ENCODE assay signal across 23 cellular contexts in genomic region chr15:67544475-67544874, GRCh38. TPM values are rescaled to one million over a fixed set of nuclear protein-coding genes. Genes with fewer than 3 reads are reported as not detected.
DNase-seq lines count a peak whose midpoint lies in the region; ATAC-seq and TF ChIP-seq lines count a peak whose summit lies in the region.
"Had no signal": no experiment of that assay in that cellular context is flagged by ENCODE, and none has a peak within 500 bp of the region (broad histone marks: within the 10 kb centered on the region; RNA-seq: fewer than 3 reads in every experiment).

No MANE protein-coding gene starts in this region.

- DNase-seq in activated naive CD4-positive, alpha-beta T cell (lab: John Stamatoyannopoulos, UW): no peak
- no peak for DNase-seq in effector memory CD8-positive, alpha-beta T cell
- no peak for DNase-seq in stimulated activated CD4-positive, alpha-beta T cell treated with anti-CD3 and anti-CD28 coated beads, Interleukin-2, amount 100 ng/mL, for 24 hours
- DNase-seq in mucosa of gallbladder (ENCODE audit: low spot score) (no peak), left cardiac atrium (no peak)
- DNase-seq: activated CD4-positive, alpha-beta T cell treated with anti-CD3 and anti-CD28 coated beads for 36 hours; activated CD8-positive, alpha-beta memory T cell treated with anti-CD3 and anti-CD28 coated beads, Interleukin-2, amount 50 U/mL, for 48 hours; DMS79 treated with DMSO at 0.1 percent for 48 hours; GM23248; heart left ventricle; IMR-90; MM.1S; NCI-H1694 treated with DMSO at 0.1 percent for 48 hours; NCI-H748 treated with DMSO at 0.1 percent for 48 hours; OCI-M1; stimulated activated naive B cell treated with anti-CD40 and anti-IgM and Interleukin-4, amounts not matched to agents 10 μg/mL and 1 μg/mL and 100 μg/mL, for 72 hours had no signal

- CTCF ChIA-PET in HEK293 (lab: Yijun Ruan, JAX): interaction anchor here (1.0 kb wide), 1 partner anchor 43 kb away, joined by 5 read pairs; no protein-coding TSS in a partner anchor

- POLR2A ChIA-PET in HEK293 (lab: Yijun Ruan, JAX): no interaction called here

- no peak for ATAC-seq in effector memory CD8-positive, alpha-beta T cell (replicated peaks)
- ATAC-seq in stimulated activated memory B cell treated with anti-CD40 and anti-IgM and Interleukin-4, amounts not matched to agents 10 μg/mL and 1 μg/mL and 100 μg/mL, for 72 hours: no peak
- no peak for ATAC-seq in left cardiac atrium
- ATAC-seq: activated CD4-positive, alpha-beta T cell treated with anti-CD3 and anti-CD28 coated beads for 36 hours; activated naive CD4-positive, alpha-beta T cell treated with anti-CD3 and anti-CD28 coated beads, Interleukin-2, amount 50 U/mL, for 72 hours; heart left ventricle; Right ventricle myocardium inferior; stimulated activated naive B cell treated with anti-CD40 and anti-IgM and Interleukin-4, amounts not matched to agents 10 μg/mL and 1 μg/mL and 100 μg/mL, for 72 hours had no signal

- no peak for TF ChIP-seq CTCF in HEK293 (tag by site-specific recombination; IDR thresholded peaks at IDR 0.05)

- peaks cover 25% of the 10 kb centered on the region for H3K4me1 ChIP-seq in HEK293 (ENCODE audit: control insufficient read depth, insufficient read depth, low read length)
- H3K4me1 ChIP-seq: parathyroid adenoma had no signal

- peak overlapping the region; percentile 31 for H3K27ac Mint-ChIP-seq in activated naive CD4-positive, alpha-beta T cell treated with anti-CD3 and anti-CD28 coated beads, Interleukin-2, amount 50 U/mL, for 24 hours
- H3K27ac Mint-ChIP-seq in effector memory CD8-positive, alpha-beta T cell: peak overlapping the region; percentile 11 to 99
- peak overlapping the region; percentile 95 for H3K27ac Mint-ChIP-seq in stimulated activated memory B cell treated with anti-CD40 and anti-IgM and Interleukin-4, amounts not matched to agents 10 μg/mL and 1 μg/mL and 100 μg/mL, for 72 hours
- H3K27ac Mint-ChIP-seq: activated naive CD4-positive, alpha-beta T cell treated with anti-CD3 and anti-CD28 coated beads, Interleukin-2, amount 50 U/mL, for 72 hours had no signal

- H3K9me3 ChIP-seq in HEK293 (ENCODE audit: control insufficient read depth, insufficient read depth, low read depth, low read length): no peaks in the 10 kb centered on the region
- H3K9me3 ChIP-seq: heart left ventricle, tibial nerve had no signal

- H3K4me1 Mint-ChIP-seq in activated naive CD4-positive, alpha-beta T cell treated with anti-CD3 and anti-CD28 coated beads, Interleukin-2, amount 50 U/mL, for 24 hours: peaks cover 67% of the 10 kb centered on the region
- peaks cover 34 to 36% of the 10 kb centered on the region in 2 donors for H3K4me1 Mint-ChIP-seq in effector memory CD8-positive, alpha-beta T cell (ENCODE audit: low read depth in 2 of 2)
- peaks cover 55% of the 10 kb centered on the region for H3K4me1 Mint-ChIP-seq in stimulated activated memory B cell treated with anti-CD40 and anti-IgM and Interleukin-4, amounts not matched to agents 10 μg/mL and 1 μg/mL and 100 μg/mL, for 72 hours

- no peak overlapping the region for H3K4me3 ChIP-seq in HEK293 (ENCODE audit: low read depth, low read length)

- H3K4me3 Mint-ChIP-seq in activated naive CD4-positive, alpha-beta T cell treated with anti-CD3 and anti-CD28 coated beads, Interleukin-2, amount 50 U/mL, for 24 hours: peak overlapping the region; percentile 2
- peak overlapping the region; percentile 95 to 99 for H3K4me3 Mint-ChIP-seq in effector memory CD8-positive, alpha-beta T cell
- no peak overlapping the region for H3K4me3 Mint-ChIP-seq in stimulated activated memory B cell treated with anti-CD40 and anti-IgM and Interleukin-4, amounts not matched to agents 10 μg/mL and 1 μg/mL and 100 μg/mL, for 72 hours

- H3K9me3 Mint-ChIP-seq in activated naive CD4-positive, alpha-beta T cell treated with anti-CD3 and anti-CD28 coated beads, Interleukin-2, amount 50 U/mL, for 24 hours: no peaks in the 10 kb centered on the region
- H3K9me3 Mint-ChIP-seq in effector memory CD8-positive, alpha-beta T cell: no peaks in the 10 kb centered on the region
- H3K9me3 Mint-ChIP-seq in stimulated activated memory B cell treated with anti-CD40 and anti-IgM and Interleukin-4, amounts not matched to agents 10 μg/mL and 1 μg/mL and 100 μg/mL, for 72 hours: no peaks in the 10 kb centered on the region
- H3K9me3 Mint-ChIP-seq: activated naive CD4-positive, alpha-beta T cell treated with anti-CD3 and anti-CD28 coated beads, Interleukin-2, amount 50 U/mL, for 72 hours; stimulated activated naive B cell treated with anti-CD40 and anti-IgM and Interleukin-4, amounts not matched to agents 10 μg/mL and 1 μg/mL and 100 μg/mL, for 72 hours had no signal

- no peak overlapping the region for H3K27ac ChIP-seq in HEK293 (ENCODE audit: extremely low read depth, low read depth, low read length)
- H3K27ac ChIP-seq: GM23248, parathyroid adenoma had no signal

- intact Hi-C loops in left cardiac atrium (cut with DNase I): no loop called here

- H3K36me3 Mint-ChIP-seq in activated naive CD4-positive, alpha-beta T cell treated with anti-CD3 and anti-CD28 coated beads, Interleukin-2, amount 50 U/mL, for 24 hours: no peaks in the 10 kb centered on the region
- peaks cover 37% of the 10 kb centered on the region for H3K36me3 Mint-ChIP-seq in effector memory CD8-positive, alpha-beta T cell (ENCODE audit: insufficient read depth)
- H3K36me3 Mint-ChIP-seq in stimulated activated memory B cell treated with anti-CD40 and anti-IgM and Interleukin-4, amounts not matched to agents 10 μg/mL and 1 μg/mL and 100 μg/mL, for 72 hours: peaks cover 19% of the 10 kb centered on the region

- H3K27me3 Mint-ChIP-seq in activated naive CD4-positive, alpha-beta T cell treated with anti-CD3 and anti-CD28 coated beads, Interleukin-2, amount 50 U/mL, for 24 hours: no peaks in the 10 kb centered on the region
- H3K27me3 Mint-ChIP-seq in effector memory CD8-positive, alpha-beta T cell: no peaks in the 10 kb centered on the region
- H3K27me3 Mint-ChIP-seq in stimulated activated memory B cell treated with anti-CD40 and anti-IgM and Interleukin-4, amounts not matched to agents 10 μg/mL and 1 μg/mL and 100 μg/mL, for 72 hours: no peaks in the 10 kb centered on the region
- H3K27me3 Mint-ChIP-seq: activated CD4-positive, alpha-beta T cell treated with anti-CD3 and anti-CD28 coated beads for 36 hours; stimulated activated naive B cell treated with anti-CD40 and anti-IgM and Interleukin-4, amounts not matched to agents 10 μg/mL and 1 μg/mL and 100 μg/mL, for 72 hours had no signal

- H3K36me3 ChIP-seq in HEK293 (ENCODE audit: control insufficient read depth in 2 of 2, insufficient read depth in 1 of 2, low read length in 2 of 2): peaks cover 4 to 11% of the 10 kb centered on the region in 2 experiments; a peak in 2 of 3 replicates

TF ChIP-seq in HEK293, 187 proteins besides CTCF, POLR2A, EP300 and RAD21:
- TF ChIP-seq ZNF501 (tag by site-specific recombination; IDR thresholded peaks at IDR 0.05) (no peak), ZNF394 (tag by site-specific recombination; IDR thresholded peaks at IDR 0.05; ENCODE audit: borderline replicate concordance) (no peak)
- TF ChIP-seq, protein P1, sequence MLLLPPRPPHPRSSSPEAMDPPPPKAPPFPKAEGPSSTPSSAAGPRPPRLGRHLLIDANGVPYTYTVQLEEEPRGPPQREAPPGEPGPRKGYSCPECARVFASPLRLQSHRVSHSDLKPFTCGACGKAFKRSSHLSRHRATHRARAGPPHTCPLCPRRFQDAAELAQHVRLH (tag by site-specific recombination; IDR thresholded peaks at IDR 0.05): 0 out of 2 replicates have a peak, but pooled peaks have one; percentile 63

RNA-seq across cellular contexts. Expression of gene MAP2K5, which starts 2.0 kb away (rescaled TPM):
- total RNA-seq in mucosa of gallbladder: 17.8 TPM
- total RNA-seq in left cardiac atrium: 10 to 100 TPM; 13.9 to 15.4 TPM

RNA-seq across cellular contexts. Expression of gene C15orf61, which starts 23.5 kb away (rescaled TPM):
- total RNA-seq in mucosa of gallbladder: 4.1 TPM
- 10 to 100 TPM in 1 of 2 donors, 1 to 10 TPM in 1; 9.8 to 10.1 TPM for total RNA-seq in left cardiac atrium

Comparison
In these comparisons a context has a peak if more than half of its experiments do, and no peak if none do; other contexts are left out.
1. H3K27ac Mint-ChIP-seq: peak in every context shown above with its lines; median percentile 95 in stimulated activated memory B cell treated with anti-CD40 and anti-IgM and Interleukin-4, amounts not matched to agents 10 μg/mL and 1 μg/mL and 100 μg/mL, for 72 hours; 55 in effector memory CD8-positive, alpha-beta T cell; 31 in activated naive CD4-positive, alpha-beta T cell treated with anti-CD3 and anti-CD28 coated beads, Interleukin-2, amount 50 U/mL, for 24 hours.